ENCODE assay signal across 2 cellular contexts in the genomic region with DNA sequence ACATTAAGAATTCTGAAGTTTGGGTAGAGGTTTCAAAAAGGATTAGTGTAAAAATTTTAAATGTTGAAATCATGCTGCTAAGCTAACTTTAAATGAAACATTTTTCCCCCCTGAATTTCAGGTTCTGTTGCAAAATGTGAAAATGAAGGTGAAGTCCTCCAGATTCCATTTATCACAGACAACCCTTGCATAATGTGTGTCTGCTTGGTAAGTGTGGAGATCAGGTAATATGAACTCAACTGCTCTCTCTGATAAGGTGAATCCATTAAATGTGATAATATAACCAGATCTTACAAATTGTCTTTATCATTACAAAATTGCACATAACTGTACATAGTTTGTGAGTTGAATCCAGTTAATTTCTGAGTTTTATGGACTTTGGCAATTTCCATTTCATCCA.
TF ChIP-seq lines count a peak whose summit lies in the region.

No MANE protein-coding gene starts in this region.

TF ChIP-seq in SK-N-SH, 30 proteins besides CTCF, POLR2A, EP300 and RAD21:
- no peak for TF ChIP-seq EZH2phosphoT487 (IDR thresholded peaks at IDR 0.05; ENCODE audit: borderline replicate concordance, low read depth)
- no peak for TF ChIP-seq RCOR1 (IDR thresholded peaks at IDR 0.05; ENCODE audit: low read length)
- no peak for TF ChIP-seq PBX3 (IDR thresholded peaks at IDR 0.05)
- TF ChIP-seq RXRA (IDR thresholded peaks at IDR 0.05; ENCODE audit: borderline replicate concordance, low read depth), result no peak
- TF ChIP-seq FOXJ3 (CRISPR knock-in tag; IDR thresholded peaks at IDR 0.05), result no peak
- TF ChIP-seq NRF1 (IDR thresholded peaks at IDR 0.05; ENCODE audit: low read depth, low read length), result no peak
- no peak for TF ChIP-seq TEAD4 (IDR thresholded peaks at IDR 0.05; ENCODE audit: borderline replicate concordance, insufficient read depth)
- no peak for TF ChIP-seq MXI1 (IDR thresholded peaks at IDR 0.05; ENCODE audit: low read depth, low read length)

TF ChIP-seq in SK-N-SH treated with all-trans-retinoic acid at 6 μM for 48 hours, 23 proteins besides CTCF, POLR2A, EP300 and RAD21:
- TF ChIP-seq, protein P1, sequence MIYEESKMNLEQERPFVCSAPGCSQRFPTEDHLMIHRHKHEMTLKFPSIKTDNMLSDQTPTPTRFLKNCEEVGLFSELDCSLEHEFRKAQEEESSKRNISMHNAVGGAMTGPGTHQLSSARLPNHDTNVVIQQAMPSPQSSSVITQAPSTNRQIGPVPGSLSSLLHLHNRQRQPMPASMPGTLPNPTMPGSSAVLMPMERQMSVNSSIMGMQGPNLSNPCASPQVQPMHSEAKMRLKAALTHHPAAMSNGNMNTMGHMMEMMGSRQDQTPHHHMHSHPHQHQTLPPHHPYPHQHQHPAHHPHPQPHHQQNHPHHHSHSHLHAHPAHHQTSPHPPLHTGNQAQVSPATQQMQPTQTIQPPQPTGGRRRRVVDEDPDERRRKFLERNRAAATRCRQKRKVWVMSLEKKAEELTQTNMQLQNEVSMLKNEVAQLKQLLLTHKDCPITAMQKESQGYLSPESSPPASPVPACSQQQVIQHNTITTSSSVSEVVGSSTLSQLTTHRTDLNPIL (CRISPR knock-in tag; IDR thresholded peaks at IDR 0.05; ENCODE audit: low read depth), result no peak
- TF ChIP-seq ZFP30 (CRISPR knock-in tag; IDR thresholded peaks at IDR 0.05) (no peak), ZFP3 (CRISPR knock-in tag; IDR thresholded peaks at IDR 0.05) (no peak), ZC3H10 (CRISPR knock-in tag; IDR thresholded peaks at IDR 0.05) (no peak)
